ENCODE assay signal across 1 cellular context in the genomic region with DNA sequence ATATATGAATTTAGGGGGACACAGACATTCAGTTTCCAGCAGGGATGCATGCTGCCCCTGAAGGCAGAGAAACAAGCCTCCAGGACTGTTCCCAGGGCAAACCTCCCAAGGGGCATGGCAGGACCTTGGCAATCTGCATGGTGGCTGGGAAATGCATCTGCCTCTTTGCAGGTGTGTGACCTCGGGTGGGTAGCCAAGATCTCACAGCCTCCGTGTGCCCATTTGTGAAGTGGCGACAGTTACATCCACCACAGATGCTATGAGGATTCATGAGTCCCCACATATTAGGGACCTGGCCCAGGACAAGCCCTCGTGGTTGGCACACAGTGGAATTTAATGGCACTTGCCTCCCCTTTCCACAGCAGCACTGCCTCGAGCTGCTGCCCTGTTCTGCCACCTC.
TF ChIP-seq lines count a peak whose summit lies in the region.

No MANE protein-coding gene starts in this region.

TF ChIP-seq in IMR-90, 13 proteins besides CTCF, POLR2A, EP300 and RAD21 (continued from another document):
- TF ChIP-seq, protein P1, sequence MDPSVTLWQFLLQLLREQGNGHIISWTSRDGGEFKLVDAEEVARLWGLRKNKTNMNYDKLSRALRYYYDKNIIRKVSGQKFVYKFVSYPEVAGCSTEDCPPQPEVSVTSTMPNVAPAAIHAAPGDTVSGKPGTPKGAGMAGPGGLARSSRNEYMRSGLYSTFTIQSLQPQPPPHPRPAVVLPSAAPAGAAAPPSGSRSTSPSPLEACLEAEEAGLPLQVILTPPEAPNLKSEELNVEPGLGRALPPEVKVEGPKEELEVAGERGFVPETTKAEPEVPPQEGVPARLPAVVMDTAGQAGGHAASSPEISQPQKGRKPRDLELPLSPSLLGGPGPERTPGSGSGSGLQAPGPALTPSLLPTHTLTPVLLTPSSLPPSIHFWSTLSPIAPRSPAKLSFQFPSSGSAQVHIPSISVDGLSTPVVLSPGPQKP (IDR thresholded peaks at IDR 0.05; ENCODE audit: borderline replicate concordance, low read depth, low read length), result no peak
- TF ChIP-seq MXI1 (IDR thresholded peaks at IDR 0.05; ENCODE audit: borderline replicate concordance, low read depth, low read length) (no peak), CHD1 (IDR thresholded peaks at IDR 0.05; ENCODE audit: low read depth, low read length) (no peak), MAZ (IDR thresholded peaks at IDR 0.05; ENCODE audit: borderline replicate concordance, low read depth, low read length) (no peak), MAFK (IDR thresholded peaks at IDR 0.05; ENCODE audit: low read depth, low read length) (no peak)
